Comparison of ENCODE assay signal across 25 cellular contexts in genomic region chr1:174654553-174654952, GRCh38.
"Had no signal": no experiment of that assay in that cellular context is flagged by ENCODE, and none has a peak within 500 bp of the region (broad histone marks: within the 10 kb centered on the region; RNA-seq: fewer than 3 reads in every experiment).

No MANE protein-coding gene starts in this region.

- H3K4me3 ChIP-seq: coronary artery, dorsolateral prefrontal cortex, esophagus muscularis mucosa, gastroesophageal sphincter, heart left ventricle, hepatocyte, left lung, lower lobe of right lung, mucosa of descending colon had no signal

- DNase-seq: dermis blood vessel endothelial cell; dorsolateral prefrontal cortex; effector CD4-positive, alpha-beta T cell; effector memory CD4-positive, alpha-beta T cell; foreskin keratinocyte; heart left ventricle; hypothalamus; immature natural killer cell; left cardiac atrium; left lung; left ventricle myocardium superior; lower lobe of right lung; mesenchymal stem cell; mucosa of descending colon; naive B cell; naive thymus-derived CD8-positive, alpha-beta T cell had no signal

- ATAC-seq: foreskin keratinocyte; gastroesophageal sphincter; heart left ventricle; left cardiac atrium; left lung; left ventricle myocardium superior; lower lobe of right lung; mucosa of descending colon; naive thymus-derived CD8-positive, alpha-beta T cell had no signal

- FAIRE-seq: colon, endothelial cell of umbilical vein, frontal cortex, islet of Langerhans, keratinocyte had no signal
